Comparison of ENCODE assay signal across 22 cellular contexts in the genomic region with DNA sequence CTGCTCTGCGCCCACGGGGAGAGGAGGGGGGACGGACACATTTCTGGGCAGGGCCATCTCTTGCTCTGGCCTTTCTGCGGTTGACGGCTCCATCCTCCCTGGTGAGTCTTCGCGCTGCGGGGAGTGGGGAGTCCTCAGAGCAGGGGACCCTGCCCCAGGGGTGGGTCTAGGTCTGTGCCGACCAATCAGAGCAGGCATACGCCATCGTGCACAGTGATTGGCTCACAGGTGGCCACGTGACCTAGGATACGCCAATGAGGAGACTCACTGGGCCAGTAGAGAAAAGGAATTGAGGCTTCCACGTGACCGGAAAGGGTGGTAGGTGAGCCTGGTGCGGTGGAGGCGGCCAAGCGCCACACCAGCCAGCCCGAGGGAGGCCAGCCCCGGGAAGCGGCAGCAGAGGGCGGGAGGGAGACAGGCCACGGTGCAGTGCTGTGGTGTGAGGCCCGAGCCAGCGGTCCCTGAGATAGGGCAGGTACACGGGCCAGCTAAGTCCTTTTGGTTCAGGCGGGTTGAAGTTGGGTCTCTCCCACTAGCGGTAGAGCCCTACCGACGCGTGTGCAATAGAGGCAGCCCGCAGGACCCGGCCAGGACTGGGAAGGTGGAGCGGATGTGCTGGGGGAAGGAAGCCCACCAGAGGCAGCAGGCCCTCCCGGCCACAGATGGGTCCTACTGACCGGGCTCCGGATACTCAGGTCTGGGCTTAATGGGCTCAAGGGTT.
A peak's percentile ranks its signal among the peaks of the same experiment; 100 is the strongest.
DNase-seq lines count a peak whose midpoint lies in the region; ATAC-seq and TF ChIP-seq lines count a peak whose summit lies in the region.
"Had no signal": no experiment of that assay in that cellular context is flagged by ENCODE, and none has a peak within 500 bp of the region (broad histone marks: within the 10 kb centered on the region; RNA-seq: fewer than 3 reads in every experiment).

No MANE protein-coding gene starts in this region.

- no peak overlapping the region for H3K4me3 ChIP-seq in right cardiac atrium (ENCODE audit: low read length)
- H3K4me3 ChIP-seq in lower lobe of right lung = no peak overlapping the region
- H3K4me3 ChIP-seq: heart left ventricle, skin epidermis, vagina had no signal

- TF ChIP-seq CTCF in lower lobe of right lung (IDR thresholded peaks at IDR 0.05) = no peak
- no peak for TF ChIP-seq CTCF in type B pancreatic cell (conservative IDR thresholded peaks at IDR 0.05)

- ATAC-seq in Right ventricle myocardium inferior = no peak
- no peak for ATAC-seq in right cardiac atrium
- ATAC-seq in lower lobe of right lung = no peak
- no peak for ATAC-seq in HG03442 (IDR thresholded peaks at IDR 0.05; ENCODE audit: unreplicated experiment)
- ATAC-seq: heart left ventricle had no signal

- H3K9me3 ChIP-seq in right cardiac atrium (ENCODE audit: control insufficient read depth, low read length) = no peaks in the 10 kb centered on the region
- no peaks in the 10 kb centered on the region for H3K9me3 ChIP-seq in lower lobe of right lung
- H3K9me3 ChIP-seq: heart left ventricle, vagina had no signal

- no peak overlapping the region for H3K4me3 Mint-ChIP-seq in activated T-helper 2 cell treated with anti-CD3 and anti-CD28 coated beads, Interferon-gamma antibody, Interleukin-2, Interleukin-4, amounts not matched to agents 10 μg/mL and 5 μg/mL and 100 μg/mL, durations not matched to agents 14 hours and 24 hours and 36 hours (ENCODE audit: low read depth)
- no peak overlapping the region for H3K4me3 Mint-ChIP-seq in type B pancreatic cell
- H3K4me3 Mint-ChIP-seq in activated CD4-positive, alpha-beta T cell treated with anti-CD3 and anti-CD28 coated beads, Interleukin-2, amount 10 ng/mL, durations not matched to agents 24 days and 14 days = no peak overlapping the region
- H3K4me3 Mint-ChIP-seq: activated naive CD4-positive, alpha-beta T cell treated with anti-CD3 and anti-CD28 coated beads, Interleukin-2, amount 50 U/mL, for 24 hours had no signal

- DNase-seq in Right ventricle myocardium inferior (ENCODE audit: missing footprints) (peak; percentile 54), right cardiac atrium (no peak), lower lobe of right lung (peak; percentile 34), type B pancreatic cell (ENCODE audit: extremely low spot score, unreplicated experiment) (peak; percentile 55), GF-D8 (lab: John Stamatoyannopoulos, UW) (no peak)
- peak; percentile 6 for DNase-seq in activated T-helper 2 cell treated with anti-CD3 and anti-CD28 coated beads, Interferon-gamma antibody, Interleukin-2, Interleukin-4, amounts not matched to agents 10 μg/mL and 5 μg/mL and 100 μg/mL, durations not matched to agents 14 hours and 24 hours and 36 hours (ENCODE audit: low spot score)
- no peak for DNase-seq in activated CD4-positive, alpha-beta T cell treated with anti-CD3 and anti-CD28 coated beads, Interleukin-2, amount 10 ng/mL, durations not matched to agents 24 days and 14 days
- DNase-seq: activated CD4-positive, alpha-beta T cell treated with anti-CD3 and anti-CD28 coated beads for 4 hours; activated T-cell treated with anti-CD3 and anti-CD28 coated beads for 4 hours; DMS 273 treated with DMSO at 0.1 percent for 48 hours; GDM1; KBM-7; NCI-H1694 treated with DMSO at 0.1 percent for 48 hours; NCI-H345; stimulated activated CD4-positive, alpha-beta T cell treated with anti-CD3 and anti-CD28 coated beads, Interleukin-2, amount 100 ng/mL, for 48 hours; SW 1271 had no signal

- peaks cover 8% of the 10 kb centered on the region for H3K4me1 Mint-ChIP-seq in activated T-helper 2 cell treated with anti-CD3 and anti-CD28 coated beads, Interferon-gamma antibody, Interleukin-2, Interleukin-4, amounts not matched to agents 10 μg/mL and 5 μg/mL and 100 μg/mL, durations not matched to agents 14 hours and 24 hours and 36 hours (ENCODE audit: low read depth)
- H3K4me1 Mint-ChIP-seq in type B pancreatic cell (ENCODE audit: unreplicated experiment) = no peaks in the 10 kb centered on the region
- H3K4me1 Mint-ChIP-seq in activated CD4-positive, alpha-beta T cell treated with anti-CD3 and anti-CD28 coated beads, Interleukin-2, amount 10 ng/mL, durations not matched to agents 24 days and 14 days = peaks cover 13% of the 10 kb centered on the region

- 92% methylated on average over 37 of the region's 37 CpGs for WGBS in right cardiac atrium

- H3K27me3 Mint-ChIP-seq in activated T-helper 2 cell treated with anti-CD3 and anti-CD28 coated beads, Interferon-gamma antibody, Interleukin-2, Interleukin-4, amounts not matched to agents 10 μg/mL and 5 μg/mL and 100 μg/mL, durations not matched to agents 14 hours and 24 hours and 36 hours (ENCODE audit: low read depth) = no peaks in the 10 kb centered on the region
- peaks cover 3% of the 10 kb centered on the region for H3K27me3 Mint-ChIP-seq in type B pancreatic cell
- H3K27me3 Mint-ChIP-seq in activated CD4-positive, alpha-beta T cell treated with anti-CD3 and anti-CD28 coated beads, Interleukin-2, amount 10 ng/mL, durations not matched to agents 24 days and 14 days = no peaks in the 10 kb centered on the region
- H3K27me3 Mint-ChIP-seq: activated naive CD4-positive, alpha-beta T cell treated with anti-CD3 and anti-CD28 coated beads, Interleukin-2, amount 50 U/mL, for 24 hours had no signal

- H3K27ac Mint-ChIP-seq in activated T-helper 2 cell treated with anti-CD3 and anti-CD28 coated beads, Interferon-gamma antibody, Interleukin-2, Interleukin-4, amounts not matched to agents 10 μg/mL and 5 μg/mL and 100 μg/mL, durations not matched to agents 14 hours and 24 hours and 36 hours = no peak overlapping the region
- no peak overlapping the region for H3K27ac Mint-ChIP-seq in type B pancreatic cell
- H3K27ac Mint-ChIP-seq in activated CD4-positive, alpha-beta T cell treated with anti-CD3 and anti-CD28 coated beads, Interleukin-2, amount 10 ng/mL, durations not matched to agents 24 days and 14 days = no peak overlapping the region
- H3K27ac Mint-ChIP-seq: activated naive CD4-positive, alpha-beta T cell treated with anti-CD3 and anti-CD28 coated beads, Interleukin-2, amount 50 U/mL, for 24 hours had no signal

- H3K4me1 ChIP-seq in right cardiac atrium (ENCODE audit: control insufficient read depth, insufficient read depth, low read length) (no peaks in the 10 kb centered on the region), lower lobe of right lung (no peaks in the 10 kb centered on the region)
- H3K4me1 ChIP-seq: vagina had no signal

- intact Hi-C loops in Right ventricle myocardium inferior (cut with DNase I) (no loop called here), right cardiac atrium (cut with DNase I) (no loop called here), lower lobe of right lung (cut with DNase I) (no loop called here)
- intact Hi-C loops in activated T-helper 2 cell treated with anti-CD3 and anti-CD28 coated beads, Interferon-gamma antibody, Interleukin-2, Interleukin-4, amounts not matched to agents 10 μg/mL and 5 μg/mL and 100 μg/mL, durations not matched to agents 14 hours and 24 hours and 36 hours (cut with micrococcal nuclease) = loop anchor here (10.0 kb wide), 1 partner anchor 158 kb away; a partner anchor contains a TSS
- intact Hi-C loops in activated CD4-positive, alpha-beta T cell treated with anti-CD3 and anti-CD28 coated beads, Interleukin-2, amount 10 ng/mL, durations not matched to agents 24 days and 14 days (cut with micrococcal nuclease) = no loop called here

- no peaks in the 10 kb centered on the region for H3K36me3 Mint-ChIP-seq in activated T-helper 2 cell treated with anti-CD3 and anti-CD28 coated beads, Interferon-gamma antibody, Interleukin-2, Interleukin-4, amounts not matched to agents 10 μg/mL and 5 μg/mL and 100 μg/mL, durations not matched to agents 14 hours and 24 hours and 36 hours (ENCODE audit: low read depth)
- H3K36me3 Mint-ChIP-seq in type B pancreatic cell = no peaks in the 10 kb centered on the region
- H3K36me3 Mint-ChIP-seq in activated CD4-positive, alpha-beta T cell treated with anti-CD3 and anti-CD28 coated beads, Interleukin-2, amount 10 ng/mL, durations not matched to agents 24 days and 14 days (ENCODE audit: low read depth) = no peaks in the 10 kb centered on the region
- H3K36me3 Mint-ChIP-seq: activated naive CD4-positive, alpha-beta T cell treated with anti-CD3 and anti-CD28 coated beads, Interleukin-2, amount 50 U/mL, for 24 hours had no signal

- H3K9me3 Mint-ChIP-seq in activated T-helper 2 cell treated with anti-CD3 and anti-CD28 coated beads, Interferon-gamma antibody, Interleukin-2, Interleukin-4, amounts not matched to agents 10 μg/mL and 5 μg/mL and 100 μg/mL, durations not matched to agents 14 hours and 24 hours and 36 hours = peaks cover 6% of the 10 kb centered on the region
- H3K9me3 Mint-ChIP-seq in type B pancreatic cell = no peaks in the 10 kb centered on the region
- H3K9me3 Mint-ChIP-seq in activated CD4-positive, alpha-beta T cell treated with anti-CD3 and anti-CD28 coated beads, Interleukin-2, amount 10 ng/mL, durations not matched to agents 24 days and 14 days = no peaks in the 10 kb centered on the region
- H3K9me3 Mint-ChIP-seq: activated naive CD4-positive, alpha-beta T cell treated with anti-CD3 and anti-CD28 coated beads, Interleukin-2, amount 50 U/mL, for 24 hours had no signal

- H3K27ac ChIP-seq in right cardiac atrium (ENCODE audit: low read length) (no peak overlapping the region), lower lobe of right lung (no peak overlapping the region)
- H3K27ac ChIP-seq: C4-2B, heart left ventricle, skin epidermis, vagina had no signal

- no peaks in the 10 kb centered on the region for H3K27me3 ChIP-seq in right cardiac atrium (ENCODE audit: control insufficient read depth, insufficient read depth)
- H3K27me3 ChIP-seq in lower lobe of right lung (ENCODE audit: low read depth) = peaks cover 9% of the 10 kb centered on the region
- H3K27me3 ChIP-seq: vagina had no signal

- no peaks in the 10 kb centered on the region for H3K36me3 ChIP-seq in lower lobe of right lung
- H3K36me3 ChIP-seq: heart left ventricle, vagina had no signal

Comparison
In these comparisons a context has a peak if more than half of its experiments do, and no peak if none do; other contexts are left out.
1. DNase-seq: peak in Right ventricle myocardium inferior (single experiment), activated T-helper 2 cell treated with anti-CD3 and anti-CD28 coated beads, Interferon-gamma antibody, Interleukin-2, Interleukin-4, amounts not matched to agents 10 μg/mL and 5 μg/mL and 100 μg/mL, durations not matched to agents 14 hours and 24 hours and 36 hours (single experiment), lower lobe of right lung (single experiment) and type B pancreatic cell (single experiment); none in right cardiac atrium (0 of 3), GF-D8 (single experiment) and activated CD4-positive, alpha-beta T cell treated with anti-CD3 and anti-CD28 coated beads, Interleukin-2, amount 10 ng/mL, durations not matched to agents 24 days and 14 days (single experiment).